In genomic region chr18:8615397-8616025, GRCh38 we compare ENCODE assay signal across 8 cellular contexts. TPM values are rescaled to one million over a fixed set of nuclear protein-coding genes. Genes with fewer than 3 reads are reported as not detected.
DNase-seq lines count a peak whose midpoint lies in the region; ATAC-seq, FAIRE-seq and TF ChIP-seq lines count a peak whose summit lies in the region.

No MANE protein-coding gene starts in this region.

- no peaks in the 10 kb centered on the region for H3K27me3 Mint-ChIP-seq in astrocyte (ENCODE audit: low read depth, unreplicated experiment)
- peaks cover 1% of the 10 kb centered on the region for H3K27me3 Mint-ChIP-seq in activated T-helper 1 cell treated with anti-CD3 and anti-CD28 coated beads, Interleukin-12 subunit alpha, Interleukin-12 subunit beta, Interleukin-2, Interleukin-4 antibody, amounts not matched to agents 30 ng/mL and 10 ng/mL and 1 ng/mL, durations not matched to agents 14 hours and 24 hours and 36 hours (ENCODE audit: insufficient read depth)

- H3K27ac ChIP-seq in astrocyte (ENCODE audit: low read depth, low read length) (peak overlapping the region; percentile 91), suprapubic skin (peak overlapping the region; percentile 47)

- no peak overlapping the region for H3K4me3 Mint-ChIP-seq in astrocyte (ENCODE audit: unreplicated experiment)
- H3K4me3 Mint-ChIP-seq in activated T-helper 1 cell treated with anti-CD3 and anti-CD28 coated beads, Interleukin-12 subunit alpha, Interleukin-12 subunit beta, Interleukin-2, Interleukin-4 antibody, amounts not matched to agents 30 ng/mL and 10 ng/mL and 1 ng/mL, durations not matched to agents 14 hours and 24 hours and 36 hours: no peak overlapping the region

- DNase-seq in Daoy (ENCODE audit: low read depth): peak; percentile 79
- DNase-seq in NCI-H2081 (lab: John Stamatoyannopoulos, UW): peak; percentile 56 to 83
- DNase-seq in astrocyte (ENCODE audit: low read depth): peak; percentile 95
- peak; percentile 83 for DNase-seq in inferior parietal cortex (ENCODE audit: extremely low spot score)
- DNase-seq in suprapubic skin (ENCODE audit: low spot score in 2 of 2): no peak
- DNase-seq in activated T-helper 1 cell treated with anti-CD3 and anti-CD28 coated beads, Interleukin-12 subunit alpha, Interleukin-12 subunit beta, Interleukin-2, Interleukin-4 antibody, amounts not matched to agents 30 ng/mL and 10 ng/mL and 1 ng/mL, durations not matched to agents 14 hours and 24 hours and 36 hours (ENCODE audit: low spot score): no peak

- H3K27me3 ChIP-seq in astrocyte (ENCODE audit: insufficient read depth, low read length): no peaks in the 10 kb centered on the region
- H3K27me3 ChIP-seq in suprapubic skin: no peaks in the 10 kb centered on the region

- H3K9ac ChIP-seq in astrocyte (ENCODE audit: low read length): peak overlapping the region; percentile 70

- intact Hi-C loops in activated T-helper 1 cell treated with anti-CD3 and anti-CD28 coated beads, Interleukin-12 subunit alpha, Interleukin-12 subunit beta, Interleukin-2, Interleukin-4 antibody, amounts not matched to agents 30 ng/mL and 10 ng/mL and 1 ng/mL, durations not matched to agents 14 hours and 24 hours and 36 hours (cut with micrococcal nuclease): no loop called here

- TF ChIP-seq EP300 in suprapubic skin (IDR thresholded peaks at IDR 0.05): no peak

- peak overlapping the region; percentile 92 for H3K27ac Mint-ChIP-seq in astrocyte (ENCODE audit: unreplicated experiment)
- H3K27ac Mint-ChIP-seq in activated T-helper 1 cell treated with anti-CD3 and anti-CD28 coated beads, Interleukin-12 subunit alpha, Interleukin-12 subunit beta, Interleukin-2, Interleukin-4 antibody, amounts not matched to agents 30 ng/mL and 10 ng/mL and 1 ng/mL, durations not matched to agents 14 hours and 24 hours and 36 hours: no peak overlapping the region

- H3K9me3 ChIP-seq in astrocyte (ENCODE audit: insufficient read depth, low read depth, low read length): no peaks in the 10 kb centered on the region
- H3K9me3 ChIP-seq in suprapubic skin: no peaks in the 10 kb centered on the region

- no peaks in the 10 kb centered on the region for H3K36me3 ChIP-seq in astrocyte (ENCODE audit: insufficient read depth, low read length)
- H3K36me3 ChIP-seq in suprapubic skin: no peaks in the 10 kb centered on the region

- peak overlapping the region; percentile 78 for H3K4me2 ChIP-seq in astrocyte (ENCODE audit: low read length)

- H3K4me3 ChIP-seq in astrocyte (ENCODE audit: insufficient read depth, low read depth, low read length) (peak overlapping the region; percentile 15), suprapubic skin (no peak overlapping the region)

- peaks cover 98% of the 10 kb centered on the region for H3K79me2 ChIP-seq in astrocyte (ENCODE audit: insufficient read depth, low read length)

- H2AFZ ChIP-seq in astrocyte (ENCODE audit: low read depth, low read length): no peak overlapping the region

- H3K4me1 Mint-ChIP-seq in astrocyte (ENCODE audit: low read depth, unreplicated experiment): peaks cover 27% of the 10 kb centered on the region
- H3K4me1 Mint-ChIP-seq in activated T-helper 1 cell treated with anti-CD3 and anti-CD28 coated beads, Interleukin-12 subunit alpha, Interleukin-12 subunit beta, Interleukin-2, Interleukin-4 antibody, amounts not matched to agents 30 ng/mL and 10 ng/mL and 1 ng/mL, durations not matched to agents 14 hours and 24 hours and 36 hours (ENCODE audit: low read depth): peaks cover 70% of the 10 kb centered on the region

- peaks cover 93% of the 10 kb centered on the region for H4K20me1 ChIP-seq in astrocyte (ENCODE audit: insufficient read depth, low read length)

- TF ChIP-seq POLR2A in suprapubic skin (IDR thresholded peaks at IDR 0.05): no peak

- no peaks in the 10 kb centered on the region for H3K9me3 Mint-ChIP-seq in astrocyte (ENCODE audit: unreplicated experiment)
- no peaks in the 10 kb centered on the region for H3K9me3 Mint-ChIP-seq in activated T-helper 1 cell treated with anti-CD3 and anti-CD28 coated beads, Interleukin-12 subunit alpha, Interleukin-12 subunit beta, Interleukin-2, Interleukin-4 antibody, amounts not matched to agents 30 ng/mL and 10 ng/mL and 1 ng/mL, durations not matched to agents 14 hours and 24 hours and 36 hours

- H3K4me1 ChIP-seq in astrocyte (ENCODE audit: insufficient read depth, low read length) (peaks cover 32% of the 10 kb centered on the region), suprapubic skin (peaks cover 75% of the 10 kb centered on the region)

- 19% methylated on average over 4 of the region's 4 CpGs for WGBS in suprapubic skin

- TF ChIP-seq CTCF in astrocyte (IDR thresholded peaks at IDR 0.05; ENCODE audit: insufficient read depth, low read depth, low read length): no peak
- TF ChIP-seq CTCF in suprapubic skin (IDR thresholded peaks at IDR 0.05): no peak

- FAIRE-seq in astrocyte (lab: Jason Lieb, UNC): peak; percentile 62

- ATAC-seq in HG02763 (IDR thresholded peaks at IDR 0.05; ENCODE audit: unreplicated experiment): no peak
- ATAC-seq in GM21737 (IDR thresholded peaks at IDR 0.05; ENCODE audit: unreplicated experiment): no peak

- peaks cover 1% of the 10 kb centered on the region for H3K36me3 Mint-ChIP-seq in astrocyte (ENCODE audit: low read depth, unreplicated experiment)
- peaks cover 36% of the 10 kb centered on the region for H3K36me3 Mint-ChIP-seq in activated T-helper 1 cell treated with anti-CD3 and anti-CD28 coated beads, Interleukin-12 subunit alpha, Interleukin-12 subunit beta, Interleukin-2, Interleukin-4 antibody, amounts not matched to agents 30 ng/mL and 10 ng/mL and 1 ng/mL, durations not matched to agents 14 hours and 24 hours and 36 hours (ENCODE audit: low read depth)

RNA-seq across cellular contexts. Expression of gene RAB12, which starts 6.3 kb away (rescaled TPM):
- total RNA-seq in Daoy (2014; rRNA removed; shearing (Covaris generic)): 27.8 and 33.1 TPM in 2 replicates
- total RNA-seq in astrocyte (49.4 and 52.6 TPM in 2 replicates), suprapubic skin (10 to 100 TPM; 48.1 to 64.4 (median 48.7) TPM)
- 18.9 and 19.2 TPM in 2 replicates for total RNA-seq in activated T-helper 1 cell treated with anti-CD3 and anti-CD28 coated beads, Interleukin-12 subunit alpha, Interleukin-12 subunit beta, Interleukin-2, Interleukin-4 antibody, amounts not matched to agents 30 ng/mL and 10 ng/mL and 1 ng/mL, durations not matched to agents 14 hours and 24 hours and 36 hours

Comparison
In these comparisons a context has a peak if more than half of its experiments do, and no peak if none do; other contexts are left out.
1. DNase-seq: peak in Daoy (single experiment), NCI-H2081 (2 of 2), astrocyte (single experiment) and inferior parietal cortex (single experiment); none in suprapubic skin (0 of 2) and activated T-helper 1 cell treated with anti-CD3 and anti-CD28 coated beads, Interleukin-12 subunit alpha, Interleukin-12 subunit beta, Interleukin-2, Interleukin-4 antibody, amounts not matched to agents 30 ng/mL and 10 ng/mL and 1 ng/mL, durations not matched to agents 14 hours and 24 hours and 36 hours (single experiment).